8 cellular contexts compared by ENCODE assay signal in genomic region chr10:92590623-92591549, GRCh38. TPM values are rescaled to one million over a fixed set of nuclear protein-coding genes. Genes with fewer than 3 reads are reported as not detected.
DNase-seq lines count a peak whose midpoint lies in the region; ATAC-seq and TF ChIP-seq lines count a peak whose summit lies in the region.

No MANE protein-coding gene starts in this region.

- H2AFZ ChIP-seq in DND-41 (ENCODE audit: low read depth, low read length), result peak overlapping the region; percentile 92

- H3K79me2 ChIP-seq in DND-41 (ENCODE audit: insufficient read depth, low read length), result peaks cover 40% of the 10 kb centered on the region

- peak; percentile 3; the same call in 2 of the 3 replicates for ATAC-seq in DND-41 (ENCODE audit: insufficient read depth, low read depth)
- peak; percentile 19 for ATAC-seq in GM19395 (IDR thresholded peaks at IDR 0.05; ENCODE audit: unreplicated experiment)

- no peaks in the 10 kb centered on the region for H3K27me3 ChIP-seq in DND-41 (ENCODE audit: insufficient read depth, low read length, poor library complexity)
- H3K27me3 ChIP-seq in duodenal mucosa (ENCODE audit: control insufficient read depth in 1 of 2, insufficient read depth in 2 of 2, low read length in 2 of 2), result no peaks in the 10 kb centered on the region
- no peaks in the 10 kb centered on the region for H3K27me3 ChIP-seq in transverse colon

- no peak for TF ChIP-seq EP300 in transverse colon (IDR thresholded peaks at IDR 0.05; ENCODE audit: low read depth)

- DNase-seq in DND-41, result peak; percentile 24
- DNase-seq in HT1080 (ENCODE audit: low read depth), result peak; percentile 36
- peak; percentile 78 for DNase-seq in SK-N-DZ (ENCODE audit: low spot score)
- peak; percentile 55 for DNase-seq in medulla oblongata (ENCODE audit: extremely low spot score)
- peak; percentile 38 for DNase-seq in transverse colon
- no peak for DNase-seq in HT-29 (ENCODE audit: low spot score)

- in situ Hi-C loops in transverse colon (cut with MboI; ENCODE audit: low pct_ligation_motif_present in 1 of 4, low pct_unique_long_range_greater_than_20kb in 1 of 4, low sequenced_read_pairs in 3 of 4), result no loop called here

- TF ChIP-seq CTCF in DND-41 (IDR thresholded peaks at IDR 0.05; ENCODE audit: borderline replicate concordance, extremely low read depth, low read length, poor library complexity, severe bottlenecking) (no peak), transverse colon (IDR thresholded peaks at IDR 0.05) (peak in 1 of 5 experiments; percentile 8)

- no peak for TF ChIP-seq POLR2A in transverse colon (IDR thresholded peaks at IDR 0.05)

- H3K4me2 ChIP-seq in DND-41 (ENCODE audit: insufficient read depth, low read length), result peak overlapping the region; percentile 86

- WGBS in transverse colon (ENCODE audit: low coverage in 1 of 2), 2 donors, result 47 to 53% methylated on average over 16 to 19 of the region's 19 CpGs

- peak overlapping the region; percentile 80 for H3K9ac ChIP-seq in DND-41 (ENCODE audit: low read depth, low read length)
- peak overlapping the region; percentile 66 to 69 for H3K9ac ChIP-seq in duodenal mucosa (ENCODE audit: low read depth in 1 of 2, low read length in 2 of 2)

- peak overlapping the region; percentile 88 for H3K27ac ChIP-seq in DND-41 (ENCODE audit: low read length)
- H3K27ac ChIP-seq in duodenal mucosa (ENCODE audit: low read depth, low read length), result peak overlapping the region; percentile 70
- peak overlapping the region; percentile 94 to 98 (median 96) for H3K27ac ChIP-seq in transverse colon

- peaks cover 7% of the 10 kb centered on the region for H3K36me3 ChIP-seq in DND-41 (ENCODE audit: insufficient read depth, low read length)
- H3K36me3 ChIP-seq in duodenal mucosa (ENCODE audit: control insufficient read depth in 1 of 2, insufficient read depth in 2 of 2, low read length in 2 of 2), result no peaks in the 10 kb centered on the region
- H3K36me3 ChIP-seq in transverse colon, result no peaks in the 10 kb centered on the region

- no peaks in the 10 kb centered on the region for H3K9me3 ChIP-seq in DND-41 (ENCODE audit: insufficient read depth, low read length, severe bottlenecking)
- no peaks in the 10 kb centered on the region for H3K9me3 ChIP-seq in duodenal mucosa (ENCODE audit: control insufficient read depth in 1 of 2, low read length in 2 of 2)
- H3K9me3 ChIP-seq in transverse colon, result no peaks in the 10 kb centered on the region

- H4K20me1 ChIP-seq in DND-41 (ENCODE audit: insufficient read depth, low read length), result peaks cover 16% of the 10 kb centered on the region; the same call in 1 of the 2 replicates

- H3K4me1 ChIP-seq in DND-41 (ENCODE audit: insufficient read depth, low read length) (peaks cover 36% of the 10 kb centered on the region), duodenal mucosa (ENCODE audit: control insufficient read depth in 1 of 2, insufficient read depth in 2 of 2, low read length in 2 of 2) (peaks cover 10 to 17% of the 10 kb centered on the region in 2 donors), transverse colon (peaks cover 6 to 20% (median 16%) of the 10 kb centered on the region in 4 donors)

- intact Hi-C loops in transverse colon (cut with DNase I; ENCODE audit: low total_unique reads), result no loop called here

- H3K4me3 ChIP-seq in DND-41 (ENCODE audit: low read depth in 1 of 2, low read length in 2 of 2), result peak overlapping the region; percentile 38 to 66; a peak in 3 of 4 replicates
- peak overlapping the region; percentile 82 to 90 for H3K4me3 ChIP-seq in duodenal mucosa (ENCODE audit: low read depth in 1 of 2, low read length in 2 of 2)
- H3K4me3 ChIP-seq in transverse colon, result peak overlapping the region in 3 of 4 donors; percentile 61 to 86 (median 74)

RNA-seq across cellular contexts. Expression of gene KIF11, which starts 2.0 kb away (rescaled TPM):
- total RNA-seq in HT1080 (2014; rRNA removed; shearing (Covaris generic)), result 36.8 and 37.7 TPM in 2 replicates
- 23.1 and 28.0 TPM in 2 replicates for polyA plus RNA-seq in HT1080 (2015; cell fraction: cytosol; rRNA removed)
- 51.8 and 56.2 TPM in 2 replicates for polyA plus RNA-seq in HT1080 (2015; cell fraction: nucleus; rRNA removed)
- polyA plus RNA-seq in SK-N-DZ (2014; cell fraction: cytosol; rRNA removed), result 61.0 and 65.7 TPM in 2 replicates
- polyA plus RNA-seq in SK-N-DZ (2014; cell fraction: nucleus; rRNA removed), result 26.1 and 30.0 TPM in 2 replicates
- 1 to 10 TPM in 2 of 4 donors, under 1 TPM in 2; 0.37 to 2.4 (median 1.3) TPM for total RNA-seq in transverse colon
- 13.2 and 14.1 TPM in 2 replicates for total RNA-seq in HT-29 (2014; rRNA removed; shearing (Covaris generic))

RNA-seq across cellular contexts. Expression of gene IDE, which starts 17.0 kb away (rescaled TPM):
- total RNA-seq in HT1080 (2014; rRNA removed; shearing (Covaris generic)), result 24.5 and 26.0 TPM in 2 replicates
- 11.0 and 13.7 TPM in 2 replicates for polyA plus RNA-seq in HT1080 (2015; cell fraction: cytosol; rRNA removed)
- 38.4 and 39.3 TPM in 2 replicates for polyA plus RNA-seq in HT1080 (2015; cell fraction: nucleus; rRNA removed)
- 14.9 and 15.4 TPM in 2 replicates for polyA plus RNA-seq in SK-N-DZ (2014; cell fraction: cytosol; rRNA removed)
- 19.8 and 33.3 TPM in 2 replicates for polyA plus RNA-seq in SK-N-DZ (2014; cell fraction: nucleus; rRNA removed)
- total RNA-seq in transverse colon, result 10 to 100 TPM; 22.1 to 32.9 (median 24.4) TPM
- 16.1 and 21.1 TPM in 2 replicates for total RNA-seq in HT-29 (2014; rRNA removed; shearing (Covaris generic))
